Comparison of ENCODE assay signal across 1 cellular context in the genomic region with DNA sequence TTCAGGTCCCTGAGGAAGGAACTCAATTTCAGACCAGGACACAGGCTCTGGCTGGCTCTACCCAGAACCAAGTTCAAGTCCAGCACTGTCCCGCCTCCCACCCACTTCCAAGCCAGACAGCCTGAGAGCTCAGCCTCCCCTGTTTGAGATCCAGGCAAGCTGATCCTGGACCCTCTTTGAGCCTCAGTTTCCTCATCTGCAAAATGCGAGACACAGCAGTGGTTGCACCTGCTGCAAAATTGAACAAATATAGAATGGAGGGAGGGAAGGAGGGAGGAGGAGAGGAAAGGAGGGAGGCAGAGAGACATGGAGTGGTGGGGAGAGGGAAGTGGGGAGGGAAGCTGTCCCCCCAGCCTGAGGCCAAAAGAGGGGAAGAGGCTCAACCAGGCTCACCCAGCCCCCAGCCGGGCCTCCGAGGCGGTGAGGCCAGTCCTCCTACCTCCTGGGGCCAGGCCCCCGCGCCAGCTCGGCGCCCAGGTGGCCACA.
TF ChIP-seq lines count a peak whose summit lies in the region.

No MANE protein-coding gene starts in this region.

TF ChIP-seq in SK-N-SH, 30 proteins besides CTCF, POLR2A, EP300 and RAD21:
- TF ChIP-seq, protein P1, sequence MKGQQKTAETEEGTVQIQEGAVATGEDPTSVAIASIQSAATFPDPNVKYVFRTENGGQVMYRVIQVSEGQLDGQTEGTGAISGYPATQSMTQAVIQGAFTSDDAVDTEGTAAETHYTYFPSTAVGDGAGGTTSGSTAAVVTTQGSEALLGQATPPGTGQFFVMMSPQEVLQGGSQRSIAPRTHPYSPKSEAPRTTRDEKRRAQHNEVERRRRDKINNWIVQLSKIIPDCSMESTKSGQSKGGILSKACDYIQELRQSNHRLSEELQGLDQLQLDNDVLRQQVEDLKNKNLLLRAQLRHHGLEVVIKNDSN (IDR thresholded peaks at IDR 0.05; ENCODE audit: borderline replicate concordance, low read depth) = no peak
- TF ChIP-seq FOSL2 (IDR thresholded peaks at IDR 0.05; ENCODE audit: borderline replicate concordance, low read depth) = no peak
- no peak for TF ChIP-seq REST (IDR thresholded peaks at IDR 0.05; ENCODE audit: low read depth, low read length)
- no peak for TF ChIP-seq NRF1 (IDR thresholded peaks at IDR 0.05; ENCODE audit: low read depth, low read length)
- TF ChIP-seq ELF1 (IDR thresholded peaks at IDR 0.05) = no peak
- TF ChIP-seq GABPA (IDR thresholded peaks at IDR 0.05; ENCODE audit: low read depth) = no peak
- TF ChIP-seq RFX5 (IDR thresholded peaks at IDR 0.05; ENCODE audit: low read length) = no peak
